8 cellular contexts compared by ENCODE assay signal in genomic region chr9:127714916-127715442, GRCh38. TPM values are rescaled to one million over a fixed set of nuclear protein-coding genes. Genes with fewer than 3 reads are reported as not detected.
DNase-seq lines count a peak whose midpoint lies in the region; ATAC-seq, FAIRE-seq and TF ChIP-seq lines count a peak whose summit lies in the region.

No MANE protein-coding gene starts in this region.

- peak overlapping the region; percentile 42 for H3K27ac ChIP-seq in HUES48 (ENCODE audit: low read depth, low read length)
- peak overlapping the region; percentile 64 for H3K27ac ChIP-seq in K562 (ENCODE audit: extremely low read depth, low read depth, low read length)
- H3K27ac ChIP-seq in testis, result peak overlapping the region; percentile 46 to 77

- H3K36me3 ChIP-seq in HUES48 (ENCODE audit: control insufficient read depth, insufficient read depth, low read length), result no peaks in the 10 kb centered on the region
- no peaks in the 10 kb centered on the region for H3K36me3 ChIP-seq in K562 (ENCODE audit: control insufficient read depth, insufficient read depth, low read length)
- no peaks in the 10 kb centered on the region for H3K36me3 ChIP-seq in testis (ENCODE audit: low read depth, missing control alignments)

- H2AFZ ChIP-seq in K562 (ENCODE audit: low read depth, low read length), result peak overlapping the region; percentile 99

- under 1% methylated on average over 43 of the region's 48 CpGs for WGBS in K562 (ENCODE audit: insufficient coverage, low coverage, missing lambda C conversion rate)
- WGBS in testis, 2 donors, result 0% methylated on average over 7 to 16 of the region's 48 CpGs

- DNase-seq in GM12891 (ENCODE audit: insufficient read length, low spot score) (peak; percentile 43), K562 (ENCODE audit: extremely low read depth in 1 of 4, low spot score in 3 of 4) (peak in 2 of 4 experiments; percentile 49 to 54), left colon (peak; percentile 47 to 70), testis (no peak), GM19238 (ENCODE audit: insufficient read length, low spot score) (no peak), NCI-H226 (no peak)

- in situ Hi-C loops in K562 (cut with MboI), result no loop called here

- ATAC-seq in K562 (peak; percentile 15), left colon (peak; percentile 71), HG03039 (IDR thresholded peaks at IDR 0.05; ENCODE audit: unreplicated experiment) (no peak)

- BruUV-seq in K562 (replicated peaks; lab: Mats Ljungman, UMichigan), result TSS peak; percentile 82

- FAIRE-seq in GM12891 (lab: Jason Lieb, UNC) (peak; percentile 76), K562 (lab: Jason Lieb, UNC) (no peak)

- TF ChIP-seq CTCF in K562 (IDR thresholded peaks at IDR 0.05 in 2 of 3, conservative IDR thresholded peaks at IDR 0.05 in 1 of 3; ENCODE audit: insufficient read depth in 2 of 3, low read depth in 1 of 3, low read length in 3 of 3), result no peak
- no peak for TF ChIP-seq CTCF in testis (IDR thresholded peaks at IDR 0.05)

- no peak for TF ChIP-seq POLR2A in GM12891 (IDR thresholded peaks at IDR 0.05; ENCODE audit: low read depth, low read length)
- no peak for TF ChIP-seq POLR2A in K562 (conservative IDR thresholded peaks at IDR 0.05)
- TF ChIP-seq POLR2A in testis (IDR thresholded peaks at IDR 0.05), result no peak

- TF ChIP-seq RAD21 in K562 (CRISPR knock-in tag; conservative IDR thresholded peaks at IDR 0.05 in 1 of 2, IDR thresholded peaks at IDR 0.05 in 1 of 2), result no peak

- peaks cover 3% of the 10 kb centered on the region; the same call in 1 of the 2 replicates for H4K20me1 ChIP-seq in K562 (replicated peaks; ENCODE audit: control insufficient read depth, insufficient read depth, low read length)

- H3K4me1 ChIP-seq in HUES48 (ENCODE audit: control insufficient read depth, insufficient read depth, low read length) (peaks cover 18% of the 10 kb centered on the region), K562 (replicated peaks in 1 of 2; ENCODE audit: control insufficient read depth in 2 of 2, insufficient read depth in 2 of 2, low read length in 2 of 2) (peaks cover 4 to 54% of the 10 kb centered on the region in 2 experiments; a peak in 4 of 5 replicates), testis (peaks cover 31% of the 10 kb centered on the region)

- no peak for TF ChIP-seq EP300 in K562 (IDR thresholded peaks at IDR 0.05; ENCODE audit: low read length)

- POLR2A ChIA-PET in K562 (lab: Yijun Ruan, JAX), result interaction anchor here (0.6 to 1.3 kb wide), 7 partner anchors 10 to 176 kb away, joined by 3 to 7 read pairs (median 4); partner anchors contain the start of gene TOR2A

- H3K27me3 ChIP-seq in HUES48 (ENCODE audit: control insufficient read depth, insufficient read depth, low read length) (no peaks in the 10 kb centered on the region), K562 (ENCODE audit: control insufficient read depth in 2 of 2, insufficient read depth in 2 of 2, low read length in 2 of 2) (no peaks in the 10 kb centered on the region), testis (no peaks in the 10 kb centered on the region)

- no peaks in the 10 kb centered on the region for H3K9me3 ChIP-seq in HUES48 (ENCODE audit: control insufficient read depth, insufficient read depth, low read length)
- H3K9me3 ChIP-seq in K562 (replicated peaks; ENCODE audit: control insufficient read depth, insufficient read depth, low read depth, low read length), result no peaks in the 10 kb centered on the region
- no peaks in the 10 kb centered on the region for H3K9me3 ChIP-seq in testis

- H3K9ac ChIP-seq in HUES48 (ENCODE audit: low read depth, low read length), result peak overlapping the region; percentile 67
- H3K9ac ChIP-seq in K562 (ENCODE audit: insufficient read depth in 1 of 2, low read depth in 2 of 2, low read length in 2 of 2), result peak overlapping the region; percentile 69 to 98

- H3K4me2 ChIP-seq in K562 (ENCODE audit: insufficient read depth, low read length), result peak overlapping the region; percentile 87

- peak overlapping the region; percentile 90 for H3K4me3 ChIP-seq in HUES48 (ENCODE audit: low read depth, low read length)
- H3K4me3 ChIP-seq in K562, result peak overlapping the region; percentile 74
- peak overlapping the region; percentile 67 to 71 for H3K4me3 ChIP-seq in testis

- intact Hi-C loops in K562 (cut with micrococcal nuclease), result no loop called here
- intact Hi-C loops in left colon (cut with DNase I, micrococcal nuclease), result no loop called here
- intact Hi-C loops in testis (cut with DNase I; ENCODE audit: low total_unique reads), result no loop called here

- 0 out of 3 replicates have a peak, but pooled peaks cover 3% of the 10 kb centered on the region for H3K79me2 ChIP-seq in K562 (ENCODE audit: control insufficient read depth, insufficient read depth, low read length)

- peaks cover 4% of the 10 kb centered on the region for H3K9me1 ChIP-seq in K562 (ENCODE audit: control insufficient read depth, insufficient read depth, low read length)

- CTCF ChIA-PET in K562 (lab: Yijun Ruan, JAX; ENCODE audit: low intra/inter-chr PET ratio), result no interaction called here

RNA-seq across cellular contexts. Expression of gene PTRH1, which starts 0.5 kb away (rescaled TPM):
- 6.8 TPM for polyA plus RNA-seq in GM12891 (2012; ENCODE audit: low read depth, missing spikeins)
- total RNA-seq in K562 (2011; cell fraction: chromatin; rRNA removed; ENCODE audit: low replicate concordance), result 4.6 and 11.9 TPM in 2 replicates
- 19.0 and 19.2 TPM in 2 replicates for total RNA-seq in K562 (2011; cell fraction: nucleolus; rRNA removed)
- 7.1 and 7.3 TPM in 2 replicates for total RNA-seq in K562 (2011; cell fraction: nucleoplasm; rRNA removed)
- 43.1 and 54.3 TPM in 2 replicates for total RNA-seq in K562 (2014; rRNA removed)
- total RNA-seq in K562 (2014; rRNA removed; fragmentation: Illumina TruSeq; extraction: Trizol), result 1.1 and 1.8 TPM in 2 replicates
- 7.4 and 8.0 TPM in 2 replicates for total RNA-seq in K562 (2015; rRNA removed; fragmentation: Illumina TruSeq; extraction: Trizol)
- total RNA-seq in K562 (2021), result 21.1 and 21.6 TPM in 2 replicates
- polyA plus RNA-seq in K562 (2011; rRNA removed), result 5.7 and 8.1 TPM in 2 replicates
- 12.2 and 34.1 TPM in 2 replicates for polyA plus RNA-seq in K562 (2011; cell fraction: cytosol; rRNA removed)
- polyA plus RNA-seq in K562 (2011; cell fraction: nucleus; rRNA removed), result 7.6 and 15.8 TPM in 2 replicates
- 12.2 and 19.2 TPM in 2 replicates for polyA plus RNA-seq in K562 (2012)
- polyA plus RNA-seq in K562 (2014; fragmentation: Illumina TruSeq; extraction: Trizol), result 3.1 and 6.7 TPM in 2 replicates
- polyA plus RNA-seq in K562 (2014; fragmentation: Nextera tagmentation; extraction: Ambion mirVana), result 1 to 10 TPM in 1 of 2 experiments, under 1 TPM in 1; 0.63 to 1.0 TPM
- polyA plus RNA-seq in K562 (2014; rRNA removed), result 28.2 and 44.3 TPM in 2 replicates
- polyA minus RNA-seq in K562 (2011; rRNA and poly(A)+ RNA removed), result 1.0 and 1.1 TPM in 2 replicates
- polyA minus RNA-seq in K562 (2011; cell fraction: cytosol; rRNA and poly(A)+ RNA removed), result 3.9 and 5.4 TPM in 2 replicates
- polyA minus RNA-seq in K562 (2011; cell fraction: nucleus; rRNA and poly(A)+ RNA removed), result 4.1 and 6.2 TPM in 2 replicates
- 1 to 10 TPM; 5.5 to 8.3 TPM for total RNA-seq in left colon
- 10 to 100 TPM; 19.0 to 24.5 TPM for total RNA-seq in testis
- polyA plus RNA-seq in testis (ENCODE audit: insufficient read depth, low read depth, low replicate concordance), result 18.2 TPM

RNA-seq across cellular contexts. Expression of gene TTC16, which starts 0.9 kb away (rescaled TPM):
- 0.04 TPM for polyA plus RNA-seq in GM12891 (2012; ENCODE audit: low read depth, missing spikeins)
- total RNA-seq in K562 (2011; cell fraction: chromatin; rRNA removed; ENCODE audit: low replicate concordance), result not detected in 2 replicates
- total RNA-seq in K562 (2011; cell fraction: nucleolus; rRNA removed), result not detected in 2 replicates
- not detected in 2 replicates for total RNA-seq in K562 (2011; cell fraction: nucleoplasm; rRNA removed)
- total RNA-seq in K562 (2014; rRNA removed) (not detected in 2 replicates), K562 (2014; rRNA removed; fragmentation: Illumina TruSeq; extraction: Trizol) (not detected in 2 replicates), K562 (2015; rRNA removed; fragmentation: Illumina TruSeq; extraction: Trizol) (not detected in 2 replicates), K562 (2021) (not detected in 2 replicates), left colon (under 1 TPM in 1 of 2 donors, not detected in 1; 0.08 TPM), testis (10 to 100 TPM; 25.0 to 32.7 TPM)
- polyA plus RNA-seq in K562 (2011; rRNA removed) (not detected in 2 replicates), K562 (2014; fragmentation: Illumina TruSeq; extraction: Trizol) (not detected in 2 replicates), K562 (2014; fragmentation: Nextera tagmentation; extraction: Ambion mirVana) (not detected), K562 (2014; rRNA removed) (0.11 TPM in 1 of 2 replicates, not detected in the other), testis (ENCODE audit: insufficient read depth, low read depth, low replicate concordance) (46.2 TPM)
- polyA plus RNA-seq in K562 (2011; cell fraction: cytosol; rRNA removed), result not detected in 2 replicates
- polyA plus RNA-seq in K562 (2011; cell fraction: nucleus; rRNA removed), result 0.03 and 0.04 TPM in 2 replicates
- polyA plus RNA-seq in K562 (2012), result not detected in 2 replicates
- polyA minus RNA-seq in K562 (2011; rRNA and poly(A)+ RNA removed), result not detected in 2 replicates
- not detected in 2 replicates for polyA minus RNA-seq in K562 (2011; cell fraction: cytosol; rRNA and poly(A)+ RNA removed)
- not detected in 2 replicates for polyA minus RNA-seq in K562 (2011; cell fraction: nucleus; rRNA and poly(A)+ RNA removed)

RNA-seq across cellular contexts. Expression of gene CFAP157, which starts 8.2 kb away (rescaled TPM):
- polyA plus RNA-seq in GM12891 (2012; ENCODE audit: low read depth, missing spikeins), result 0.21 TPM
- not detected in 2 replicates for total RNA-seq in K562 (2011; cell fraction: chromatin; rRNA removed; ENCODE audit: low replicate concordance)
- not detected in 2 replicates for total RNA-seq in K562 (2011; cell fraction: nucleolus; rRNA removed)
- not detected in 2 replicates for total RNA-seq in K562 (2011; cell fraction: nucleoplasm; rRNA removed)
- total RNA-seq in K562 (2014; rRNA removed) (not detected in 2 replicates), K562 (2014; rRNA removed; fragmentation: Illumina TruSeq; extraction: Trizol) (not detected in 2 replicates), K562 (2015; rRNA removed; fragmentation: Illumina TruSeq; extraction: Trizol) (not detected in 2 replicates), K562 (2021) (not detected in 2 replicates), left colon (under 1 TPM in 1 of 2 donors, not detected in 1; 0.14 TPM), testis (10 to 100 TPM; 11.6 to 26.5 TPM)
- polyA plus RNA-seq in K562 (2011; rRNA removed) (not detected in 2 replicates), K562 (2014; fragmentation: Illumina TruSeq; extraction: Trizol) (not detected in 2 replicates), K562 (2014; fragmentation: Nextera tagmentation; extraction: Ambion mirVana) (under 1 TPM in 1 of 2 experiments, not detected in 1; 0.03 TPM), K562 (2014; rRNA removed) (not detected in 2 replicates), testis (ENCODE audit: insufficient read depth, low read depth, low replicate concordance) (30.6 TPM)
- polyA plus RNA-seq in K562 (2011; cell fraction: cytosol; rRNA removed), result not detected in 2 replicates
- polyA plus RNA-seq in K562 (2011; cell fraction: nucleus; rRNA removed), result 0.06 TPM in 1 of 2 replicates, not detected in the other
- polyA plus RNA-seq in K562 (2012), result 0.60 and 0.99 TPM in 2 replicates
- polyA minus RNA-seq in K562 (2011; rRNA and poly(A)+ RNA removed), result not detected in 2 replicates
- polyA minus RNA-seq in K562 (2011; cell fraction: cytosol; rRNA and poly(A)+ RNA removed), result not detected in 2 replicates
- not detected in 2 replicates for polyA minus RNA-seq in K562 (2011; cell fraction: nucleus; rRNA and poly(A)+ RNA removed)

RNA-seq across cellular contexts. Expression of gene TOR2A, which starts 20.1 kb away (rescaled TPM):
- polyA plus RNA-seq in GM12891 (2012; ENCODE audit: low read depth, missing spikeins), result 6.3 TPM
- total RNA-seq in K562 (2011; cell fraction: chromatin; rRNA removed; ENCODE audit: low replicate concordance), result 7.9 and 25.4 TPM in 2 replicates
- 33.0 and 44.0 TPM in 2 replicates for total RNA-seq in K562 (2011; cell fraction: nucleolus; rRNA removed)
- total RNA-seq in K562 (2011; cell fraction: nucleoplasm; rRNA removed), result 22.6 and 27.5 TPM in 2 replicates
- total RNA-seq in K562 (2014; rRNA removed) (21.3 and 23.5 TPM in 2 replicates), K562 (2014; rRNA removed; fragmentation: Illumina TruSeq; extraction: Trizol) (3.0 and 3.7 TPM in 2 replicates), K562 (2015; rRNA removed; fragmentation: Illumina TruSeq; extraction: Trizol) (11.1 and 12.0 TPM in 2 replicates), K562 (2021) (25.9 and 28.3 TPM in 2 replicates), left colon (10 to 100 TPM; 32.0 to 32.7 TPM), testis (10 to 100 TPM; 28.7 to 32.0 TPM)
- polyA plus RNA-seq in K562 (2011; rRNA removed) (8.4 and 15.0 TPM in 2 replicates), K562 (2014; fragmentation: Illumina TruSeq; extraction: Trizol) (15.7 and 22.6 TPM in 2 replicates), K562 (2014; fragmentation: Nextera tagmentation; extraction: Ambion mirVana) (1 to 10 TPM in 1 of 2 experiments, under 1 TPM in 1; 0.80 to 1.1 TPM), K562 (2014; rRNA removed) (22.5 and 27.2 TPM in 2 replicates), testis (ENCODE audit: insufficient read depth, low read depth, low replicate concordance) (30.4 TPM)
- polyA plus RNA-seq in K562 (2011; cell fraction: cytosol; rRNA removed), result 20.5 and 35.0 TPM in 2 replicates
- polyA plus RNA-seq in K562 (2011; cell fraction: nucleus; rRNA removed), result 34.3 and 45.7 TPM in 2 replicates
- polyA plus RNA-seq in K562 (2012), result 20.6 and 50.6 TPM in 2 replicates
- 2.8 and 3.6 TPM in 2 replicates for polyA minus RNA-seq in K562 (2011; rRNA and poly(A)+ RNA removed)
- 11.3 and 18.2 TPM in 2 replicates for polyA minus RNA-seq in K562 (2011; cell fraction: cytosol; rRNA and poly(A)+ RNA removed)
- 12.5 and 19.1 TPM in 2 replicates for polyA minus RNA-seq in K562 (2011; cell fraction: nucleus; rRNA and poly(A)+ RNA removed)

Comparison
In these comparisons a context has a peak if more than half of its experiments do, and no peak if none do; other contexts are left out.
1. DNase-seq: peak in GM12891 (single experiment) and left colon (2 of 2); none in testis (single experiment), GM19238 (single experiment) and NCI-H226 (single experiment).
2. RNA of gene TTC16, which starts 0.9 kb away (total RNA-seq): 25.0 to 32.7 TPM in testis; 0.08 TPM in left colon and not detected in K562; every median in the first group is over 10 times any median in the second.
3. RNA of gene CFAP157, which starts 8.2 kb away (total RNA-seq): 11.6 to 26.5 TPM in testis; 0.14 TPM in left colon and not detected in K562; every median in the first group is over 10 times any median in the second.
4. Peak in every context shown above with its lines, with median percentiles within 50 percentile points of each other: H3K27ac ChIP-seq and H3K4me3 ChIP-seq.